In the genomic region with DNA sequence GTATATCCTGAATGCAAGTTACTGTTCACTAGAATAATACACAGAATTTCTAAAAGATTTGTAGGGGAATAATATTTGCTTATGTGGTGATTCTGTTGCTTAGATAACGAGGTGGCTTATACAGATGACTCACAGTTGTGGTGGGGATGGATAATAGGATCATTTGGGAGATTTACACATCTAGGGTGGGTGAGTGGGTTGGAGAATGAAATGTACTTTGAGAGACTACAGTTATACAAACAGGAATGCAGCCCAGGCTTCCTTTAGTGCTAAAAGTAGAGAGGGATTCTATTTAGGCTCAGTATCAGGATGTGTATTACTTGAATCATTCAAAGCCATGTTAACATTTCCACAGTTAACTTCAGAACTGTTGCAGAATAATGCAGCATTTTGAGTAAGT, we compare ENCODE assay signal across 13 cellular contexts. TPM values are rescaled to one million over a fixed set of nuclear protein-coding genes. Genes with fewer than 3 reads are reported as not detected.
DNase-seq lines count a peak whose midpoint lies in the region; ATAC-seq and TF ChIP-seq lines count a peak whose summit lies in the region.
"Had no signal": no experiment of that assay in that cellular context is flagged by ENCODE, and none has a peak within 500 bp of the region (broad histone marks: within the 10 kb centered on the region; RNA-seq: fewer than 3 reads in every experiment).

No MANE protein-coding gene starts in this region.

- no peak overlapping the region for H2BK15ac ChIP-seq in neuronal stem cell (ENCODE audit: low read length)

- H3K9ac ChIP-seq in PC-3 (ENCODE audit: low read length) (no peak overlapping the region), fibroblast of lung (ENCODE audit: insufficient read depth, low read length) (no peak overlapping the region), neuronal stem cell (ENCODE audit: low read depth, low read length, poor library complexity) (no peak overlapping the region)

- H3K27me3 ChIP-seq in PC-3 (ENCODE audit: low read length) (peaks cover 99% of the 10 kb centered on the region), fibroblast of lung (ENCODE audit: control insufficient read depth, insufficient read depth, low read length) (no peaks in the 10 kb centered on the region), neuronal stem cell (ENCODE audit: control insufficient read depth in 3 of 3, insufficient read depth in 3 of 3, low read depth in 1 of 3, low read length in 3 of 3) (no peaks in the 10 kb centered on the region)

- no peak overlapping the region for H4K91ac ChIP-seq in neuronal stem cell (ENCODE audit: low read depth, low read length, poor library complexity)

- no peak overlapping the region for H3K14ac ChIP-seq in neuronal stem cell (ENCODE audit: low read length)

- BruUV-seq in PC-3 (replicated peaks; lab: Mats Ljungman, UMichigan), result no TSS peak

- H3K23ac ChIP-seq in neuronal stem cell (ENCODE audit: low read depth, low read length, poor library complexity), result no peak overlapping the region

- CTCF ChIA-PET in PC-3 (lab: Charles Lee), result no interaction called here

- H4K20me1 ChIP-seq in PC-3 (ENCODE audit: low read length), result no peaks in the 10 kb centered on the region
- H4K20me1 ChIP-seq in fibroblast of lung (ENCODE audit: control insufficient read depth, extremely low read depth, insufficient read depth, low read length), result no peaks in the 10 kb centered on the region

- no CpG with 5 or more reads among the region's 1 CpG for WGBS in neuronal stem cell (ENCODE audit: extremely low coverage in 2 of 2, insufficient read length in 2 of 2, insufficient replicate concordance in 1 of 2), 2 donors

- H3K4me1 ChIP-seq in PC-3 (ENCODE audit: insufficient read depth, low read length) (no peaks in the 10 kb centered on the region), fibroblast of lung (ENCODE audit: control insufficient read depth, extremely low read depth, insufficient read depth, low read length) (no peaks in the 10 kb centered on the region), neuronal stem cell (ENCODE audit: control insufficient read depth in 2 of 2, insufficient read depth in 1 of 2, low read depth in 1 of 2, low read length in 2 of 2) (peaks cover 13 to 23% of the 10 kb centered on the region in 2 donors)
- H3K4me1 ChIP-seq: BE2C had no signal

- H3K9me2 ChIP-seq in PC-3 (replicated peaks; ENCODE audit: low read length), result no peaks in the 10 kb centered on the region

- no peak overlapping the region for H2AFZ ChIP-seq in PC-3 (ENCODE audit: low read length)
- no peak overlapping the region for H2AFZ ChIP-seq in fibroblast of lung (ENCODE audit: low read length)
- peak overlapping the region; percentile 45 for H2AFZ ChIP-seq in neuronal stem cell (ENCODE audit: low read length)

- H2BK120ac ChIP-seq in neuronal stem cell (ENCODE audit: low read depth, low read length), result no peak overlapping the region

- no peaks in the 10 kb centered on the region for H3K79me2 ChIP-seq in PC-3 (ENCODE audit: low read length)
- H3K79me2 ChIP-seq in fibroblast of lung (ENCODE audit: control insufficient read depth, insufficient read depth, low read length), result no peaks in the 10 kb centered on the region

- no peaks in the 10 kb centered on the region for H3F3A ChIP-seq in PC-3 (ENCODE audit: low read length, unreplicated experiment)

- H3K79me1 ChIP-seq in neuronal stem cell (ENCODE audit: low read depth, low read length), result no peaks in the 10 kb centered on the region

- intact Hi-C loops in PC-3 (cut with micrococcal nuclease), result no loop called here

- H2BK12ac ChIP-seq in neuronal stem cell (ENCODE audit: low read length), result no peak overlapping the region

- POLR2A ChIA-PET in PC-3 (lab: Charles Lee; ENCODE audit: unreplicated experiment), result no interaction called here

- no peak for TF ChIP-seq CTCF in PC-3 (conservative IDR thresholded peaks at IDR 0.05; ENCODE audit: low read depth, low read length)
- no peak for TF ChIP-seq CTCF in fibroblast of lung (conservative IDR thresholded peaks at IDR 0.05 in 1 of 2, IDR thresholded peaks at IDR 0.05 in 1 of 2; ENCODE audit: low read depth in 1 of 2, low read length in 2 of 2)

- H3K9me3 ChIP-seq in PC-3 (ENCODE audit: low read length), result no peaks in the 10 kb centered on the region
- H3K9me3 ChIP-seq in fibroblast of lung (ENCODE audit: control insufficient read depth, insufficient read depth, low read depth, low read length), result no peaks in the 10 kb centered on the region
- H3K9me3 ChIP-seq in neuronal stem cell (replicated peaks in 1 of 2; ENCODE audit: control insufficient read depth in 2 of 2, insufficient read depth in 1 of 2, low read depth in 1 of 2, low read length in 2 of 2), result no peaks in the 10 kb centered on the region
- H3K9me3 ChIP-seq: BE2C had no signal

- H3K4me2 ChIP-seq in PC-3 (ENCODE audit: low read length) (no peak overlapping the region), fibroblast of lung (ENCODE audit: extremely low read depth, insufficient read depth, low read length) (no peak overlapping the region), neuronal stem cell (ENCODE audit: insufficient read depth, low read length, poor library complexity, severe bottlenecking) (no peak overlapping the region)

- H4K8ac ChIP-seq in neuronal stem cell (ENCODE audit: low read depth, low read length), result no peak overlapping the region

- H3K4me3 ChIP-seq in PC-3 (ENCODE audit: low read length), result no peak overlapping the region
- no peak overlapping the region for H3K4me3 ChIP-seq in fibroblast of lung (replicated peaks in 1 of 4; ENCODE audit: control extremely low read depth in 1 of 4, insufficient read depth in 1 of 4, low read depth in 3 of 4, low read length in 4 of 4)
- no peak overlapping the region for H3K4me3 ChIP-seq in neuronal stem cell (ENCODE audit: low read length in 2 of 2)

- H3K36me3 ChIP-seq in PC-3 (ENCODE audit: low read depth, low read length), result no peaks in the 10 kb centered on the region
- H3K36me3 ChIP-seq in fibroblast of lung (ENCODE audit: control insufficient read depth, insufficient read depth, low read length), result no peaks in the 10 kb centered on the region
- no peaks in the 10 kb centered on the region for H3K36me3 ChIP-seq in neuronal stem cell (replicated peaks in 1 of 2; ENCODE audit: control insufficient read depth in 2 of 2, insufficient read depth in 2 of 2, low read length in 2 of 2)
- H3K36me3 ChIP-seq: BE2C had no signal

- no peak overlapping the region for H2AK5ac ChIP-seq in neuronal stem cell (ENCODE audit: low read depth, low read length)

- H3K4ac ChIP-seq in neuronal stem cell (ENCODE audit: low read length), result no peak overlapping the region

- no peak overlapping the region for H3K18ac ChIP-seq in neuronal stem cell (ENCODE audit: low read length)

- peak; percentile 11 for DNase-seq in GM03348 (ENCODE audit: low spot score)
- DNase-seq in PC-3, result no peak
- DNase-seq in fibroblast of lung (ENCODE audit: low read depth in 2 of 2), result peak; percentile 82 to 84
- no peak for DNase-seq in neuronal stem cell (ENCODE audit: low spot score)
- DNase-seq in stimulated activated CD8-positive, alpha-beta memory T cell treated with anti-CD3 and anti-CD28 coated beads, Interleukin-4, amount 100 ng/mL, for 48 hours, result no peak
- no peak for DNase-seq in HK-2 (ENCODE audit: unreplicated experiment)
- DNase-seq in effector CD4-positive, alpha-beta T cell, result no peak
- DNase-seq: activated naive CD4-positive, alpha-beta T cell treated with anti-CD3 and anti-CD28 coated beads, Interleukin-2, amount 10 ng/mL, durations not matched to agents 7 days and 5 days; BE2C; NCI-H2029 had no signal

- H3K27ac ChIP-seq in PC-3 (ENCODE audit: low read length) (no peak overlapping the region), fibroblast of lung (ENCODE audit: insufficient read depth, low read length) (no peak overlapping the region), neuronal stem cell (replicated peaks; ENCODE audit: low read length) (no peak overlapping the region)

- H2BK5ac ChIP-seq in neuronal stem cell (ENCODE audit: low read length), result no peak overlapping the region

- ATAC-seq in PC-3 (peak; percentile 35), HG02588 (IDR thresholded peaks at IDR 0.05; ENCODE audit: unreplicated experiment) (no peak)

RNA-seq across cellular contexts. Expression of a gene that starts 1.8 kb away (rescaled TPM):
- total RNA-seq in PC-3 (2014; rRNA removed) (not detected in 2 replicates), fibroblast of lung (not detected in 2 replicates)
- not detected in 2 replicates for polyA plus RNA-seq in fibroblast of lung
- not detected in 2 replicates for polyA plus RNA-seq in fibroblast of lung (2012)
- not detected in 2 replicates for polyA minus RNA-seq in fibroblast of lung (ENCODE audit: low replicate concordance)
- 0.04 TPM for polyA plus RNA-seq in neuronal stem cell (2013, experiment 1 of 2)
- 0.01 TPM for polyA plus RNA-seq in neuronal stem cell (2013, experiment 2 of 2)
- total RNA-seq: subcutaneous adipose tissue, WTC11 had no signal

RNA-seq across cellular contexts. Expression of a gene that starts 52.5 kb away (rescaled TPM):
- total RNA-seq in PC-3 (2014; rRNA removed) (not detected in 2 replicates), fibroblast of lung (not detected in 2 replicates)
- not detected in 2 replicates for polyA plus RNA-seq in fibroblast of lung
- 0.52 TPM in 1 of 2 replicates, not detected in the other for polyA plus RNA-seq in fibroblast of lung (2012)
- not detected in 2 replicates for polyA minus RNA-seq in fibroblast of lung (ENCODE audit: low replicate concordance)
- 0.26 TPM for polyA plus RNA-seq in neuronal stem cell (2013, experiment 1 of 2)
- 0.28 TPM for polyA plus RNA-seq in neuronal stem cell (2013, experiment 2 of 2)

Comparison
In these comparisons a context has a peak if more than half of its experiments do, and no peak if none do; other contexts are left out.
1. DNase-seq: peak in GM03348 (single experiment) and fibroblast of lung (2 of 2); none in PC-3 (single experiment), neuronal stem cell (single experiment), stimulated activated CD8-positive, alpha-beta memory T cell treated with anti-CD3 and anti-CD28 coated beads, Interleukin-4, amount 100 ng/mL, for 48 hours (single experiment), HK-2 (single experiment) and effector CD4-positive, alpha-beta T cell (single experiment).